28 cellular contexts compared by ENCODE assay signal in genomic region chr15:58556541-58556940, GRCh38.
"Had no signal": no experiment of that assay in that cellular context is flagged by ENCODE, and none has a peak within 500 bp of the region (broad histone marks: within the 10 kb centered on the region; RNA-seq: fewer than 3 reads in every experiment).

No MANE protein-coding gene starts in this region.

- H3K9me3 ChIP-seq: ascending aorta, body of pancreas, SK-N-SH had no signal

- H3K27ac ChIP-seq: ascending aorta, body of pancreas, VCaP had no signal

- H3K4me2 ChIP-seq: SK-N-SH had no signal

- H3K36me3 ChIP-seq: ascending aorta, MG63 had no signal

- DNase-seq: activated CD4-positive, alpha-beta memory T cell treated with anti-CD3 and anti-CD28 coated beads for 36 hours; activated CD4-positive, alpha-beta T cell treated with anti-CD3 and anti-CD28 coated beads, Interleukin-2, amount 10 ng/mL, durations not matched to agents 7 days and 5 days; activated CD4-positive, CD25-positive, alpha-beta regulatory T cell; activated CD8-positive, alpha-beta memory T cell treated with anti-CD3 and anti-CD28 coated beads for 24 hours; activated effector memory CD4-positive, alpha-beta T cell treated with anti-CD3 and anti-CD28 coated beads, Interleukin-2, amount 50 U/mL, for 16 hours; activated naive CD4-positive, alpha-beta T cell treated with Interleukin-2 at 50 U/mL for 16 hours; activated naive CD8-positive, alpha-beta T cell treated with anti-CD3 and anti-CD28 coated beads, Interleukin-2, amount 50 U/mL, for 24 hours; activated T-cell treated with anti-CD3 and anti-CD28 coated beads, Interleukin-2, amount 50 U/mL, for 4 hours; amniotic stem cell; body of pancreas; central memory CD4-positive, alpha-beta T cell; KG1; MG63; NCI-H1105 treated with DMSO at 0.1 percent for 48 hours; NCI-H1436 treated with DMSO at 0.1 percent for 48 hours; NCI-H187; NCI-H2081; NCI-H2227 treated with DMSO at 0.1 percent for 48 hours; NCI-H446 treated with DMSO at 0.1 percent for 48 hours; NCI-H774; RPMI8226; SK-N-SH; T-helper 1 cell had no signal

- H3K9me2 ChIP-seq: SK-N-SH had no signal

- FAIRE-seq: bronchial epithelial cell had no signal

- H3K27me3 ChIP-seq: ascending aorta, body of pancreas, MG63 had no signal

- H3K4me3 ChIP-seq: ascending aorta, body of pancreas, MG63 had no signal

- H3K4me1 ChIP-seq: body of pancreas had no signal

- ATAC-seq: activated naive CD4-positive, alpha-beta T cell treated with anti-CD3 and anti-CD28 coated beads, Interleukin-2, amount 50 U/mL, for 72 hours; activated naive CD8-positive, alpha-beta T cell treated with anti-CD3 and anti-CD28 coated beads, Interleukin-2, amount 50 U/mL, for 24 hours; activated T-cell treated with anti-CD3 and anti-CD28 coated beads, Interleukin-2, amount 50 U/mL, for 4 hours; body of pancreas; Right ventricle myocardium inferior had no signal

- H3K9ac ChIP-seq: SK-N-SH had no signal
